In the genomic region with DNA sequence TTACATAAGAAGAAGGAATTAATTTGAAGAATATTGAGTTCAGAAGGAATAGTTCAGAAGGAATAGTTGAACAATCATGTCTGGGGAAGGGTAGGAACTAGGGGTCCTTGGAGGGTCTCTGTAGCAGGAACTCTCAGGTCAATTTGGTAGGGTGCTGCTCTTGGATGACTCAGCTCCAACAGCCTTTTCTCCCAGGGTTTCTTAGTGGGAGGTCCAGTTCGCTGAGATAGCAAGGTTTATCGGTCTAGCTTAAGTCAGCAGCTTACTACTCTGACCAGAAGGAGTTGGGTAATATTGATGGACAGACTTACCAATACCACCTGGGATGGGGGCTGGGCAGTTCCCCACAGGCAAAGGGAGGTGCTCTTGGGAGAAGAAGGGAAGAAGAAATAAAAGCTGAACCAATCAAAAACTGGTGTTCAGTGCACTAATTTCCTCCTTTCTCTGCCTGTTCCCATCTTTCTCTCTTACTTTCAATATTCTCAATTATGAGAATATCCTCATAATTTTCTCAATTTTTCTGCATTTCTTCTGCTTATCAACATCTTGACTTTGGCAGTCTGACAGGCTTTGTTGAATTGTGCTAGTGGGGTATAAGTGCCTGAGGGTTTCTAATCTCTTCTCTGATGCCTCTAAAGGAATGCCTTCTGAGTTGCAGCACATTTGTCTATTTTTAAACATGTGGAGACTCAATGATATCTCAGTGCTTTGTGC, we compare ENCODE assay signal across 1 cellular context.
TF ChIP-seq lines count a peak whose summit lies in the region.

No MANE protein-coding gene starts in this region.

TF ChIP-seq in GM23338, 12 proteins besides CTCF, POLR2A, EP300 and RAD21 (continued from another document):
- TF ChIP-seq EZH2phosphoT487 (IDR thresholded peaks at IDR 0.05; ENCODE audit: unreplicated experiment), result no peak
- TF ChIP-seq CREB1 (CRISPR knock-in tag; IDR thresholded peaks at IDR 0.05; ENCODE audit: low read depth), result no peak
- TF ChIP-seq, protein P1, sequence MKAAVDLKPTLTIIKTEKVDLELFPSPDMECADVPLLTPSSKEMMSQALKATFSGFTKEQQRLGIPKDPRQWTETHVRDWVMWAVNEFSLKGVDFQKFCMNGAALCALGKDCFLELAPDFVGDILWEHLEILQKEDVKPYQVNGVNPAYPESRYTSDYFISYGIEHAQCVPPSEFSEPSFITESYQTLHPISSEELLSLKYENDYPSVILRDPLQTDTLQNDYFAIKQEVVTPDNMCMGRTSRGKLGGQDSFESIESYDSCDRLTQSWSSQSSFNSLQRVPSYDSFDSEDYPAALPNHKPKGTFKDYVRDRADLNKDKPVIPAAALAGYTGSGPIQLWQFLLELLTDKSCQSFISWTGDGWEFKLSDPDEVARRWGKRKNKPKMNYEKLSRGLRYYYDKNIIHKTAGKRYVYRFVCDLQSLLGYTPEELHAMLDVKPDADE (IDR thresholded peaks at IDR 0.05), result no peak
- no peak for TF ChIP-seq JUNB (IDR thresholded peaks at IDR 0.05; ENCODE audit: unreplicated experiment)
- no peak for TF ChIP-seq STAT1 (IDR thresholded peaks at IDR 0.05; ENCODE audit: unreplicated experiment)
- TF ChIP-seq, protein P2, sequence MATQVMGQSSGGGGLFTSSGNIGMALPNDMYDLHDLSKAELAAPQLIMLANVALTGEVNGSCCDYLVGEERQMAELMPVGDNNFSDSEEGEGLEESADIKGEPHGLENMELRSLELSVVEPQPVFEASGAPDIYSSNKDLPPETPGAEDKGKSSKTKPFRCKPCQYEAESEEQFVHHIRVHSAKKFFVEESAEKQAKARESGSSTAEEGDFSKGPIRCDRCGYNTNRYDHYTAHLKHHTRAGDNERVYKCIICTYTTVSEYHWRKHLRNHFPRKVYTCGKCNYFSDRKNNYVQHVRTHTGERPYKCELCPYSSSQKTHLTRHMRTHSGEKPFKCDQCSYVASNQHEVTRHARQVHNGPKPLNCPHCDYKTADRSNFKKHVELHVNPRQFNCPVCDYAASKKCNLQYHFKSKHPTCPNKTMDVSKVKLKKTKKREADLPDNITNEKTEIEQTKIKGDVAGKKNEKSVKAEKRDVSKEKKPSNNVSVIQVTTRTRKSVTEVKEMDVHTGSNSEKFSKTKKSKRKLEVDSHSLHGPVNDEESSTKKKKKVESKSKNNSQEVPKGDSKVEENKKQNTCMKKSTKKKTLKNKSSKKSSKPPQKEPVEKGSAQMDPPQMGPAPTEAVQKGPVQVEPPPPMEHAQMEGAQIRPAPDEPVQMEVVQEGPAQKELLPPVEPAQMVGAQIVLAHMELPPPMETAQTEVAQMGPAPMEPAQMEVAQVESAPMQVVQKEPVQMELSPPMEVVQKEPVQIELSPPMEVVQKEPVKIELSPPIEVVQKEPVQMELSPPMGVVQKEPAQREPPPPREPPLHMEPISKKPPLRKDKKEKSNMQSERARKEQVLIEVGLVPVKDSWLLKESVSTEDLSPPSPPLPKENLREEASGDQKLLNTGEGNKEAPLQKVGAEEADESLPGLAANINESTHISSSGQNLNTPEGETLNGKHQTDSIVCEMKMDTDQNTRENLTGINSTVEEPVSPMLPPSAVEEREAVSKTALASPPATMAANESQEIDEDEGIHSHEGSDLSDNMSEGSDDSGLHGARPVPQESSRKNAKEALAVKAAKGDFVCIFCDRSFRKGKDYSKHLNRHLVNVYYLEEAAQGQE (IDR thresholded peaks at IDR 0.05; ENCODE audit: unreplicated experiment), result no peak
- TF ChIP-seq, protein P3, sequence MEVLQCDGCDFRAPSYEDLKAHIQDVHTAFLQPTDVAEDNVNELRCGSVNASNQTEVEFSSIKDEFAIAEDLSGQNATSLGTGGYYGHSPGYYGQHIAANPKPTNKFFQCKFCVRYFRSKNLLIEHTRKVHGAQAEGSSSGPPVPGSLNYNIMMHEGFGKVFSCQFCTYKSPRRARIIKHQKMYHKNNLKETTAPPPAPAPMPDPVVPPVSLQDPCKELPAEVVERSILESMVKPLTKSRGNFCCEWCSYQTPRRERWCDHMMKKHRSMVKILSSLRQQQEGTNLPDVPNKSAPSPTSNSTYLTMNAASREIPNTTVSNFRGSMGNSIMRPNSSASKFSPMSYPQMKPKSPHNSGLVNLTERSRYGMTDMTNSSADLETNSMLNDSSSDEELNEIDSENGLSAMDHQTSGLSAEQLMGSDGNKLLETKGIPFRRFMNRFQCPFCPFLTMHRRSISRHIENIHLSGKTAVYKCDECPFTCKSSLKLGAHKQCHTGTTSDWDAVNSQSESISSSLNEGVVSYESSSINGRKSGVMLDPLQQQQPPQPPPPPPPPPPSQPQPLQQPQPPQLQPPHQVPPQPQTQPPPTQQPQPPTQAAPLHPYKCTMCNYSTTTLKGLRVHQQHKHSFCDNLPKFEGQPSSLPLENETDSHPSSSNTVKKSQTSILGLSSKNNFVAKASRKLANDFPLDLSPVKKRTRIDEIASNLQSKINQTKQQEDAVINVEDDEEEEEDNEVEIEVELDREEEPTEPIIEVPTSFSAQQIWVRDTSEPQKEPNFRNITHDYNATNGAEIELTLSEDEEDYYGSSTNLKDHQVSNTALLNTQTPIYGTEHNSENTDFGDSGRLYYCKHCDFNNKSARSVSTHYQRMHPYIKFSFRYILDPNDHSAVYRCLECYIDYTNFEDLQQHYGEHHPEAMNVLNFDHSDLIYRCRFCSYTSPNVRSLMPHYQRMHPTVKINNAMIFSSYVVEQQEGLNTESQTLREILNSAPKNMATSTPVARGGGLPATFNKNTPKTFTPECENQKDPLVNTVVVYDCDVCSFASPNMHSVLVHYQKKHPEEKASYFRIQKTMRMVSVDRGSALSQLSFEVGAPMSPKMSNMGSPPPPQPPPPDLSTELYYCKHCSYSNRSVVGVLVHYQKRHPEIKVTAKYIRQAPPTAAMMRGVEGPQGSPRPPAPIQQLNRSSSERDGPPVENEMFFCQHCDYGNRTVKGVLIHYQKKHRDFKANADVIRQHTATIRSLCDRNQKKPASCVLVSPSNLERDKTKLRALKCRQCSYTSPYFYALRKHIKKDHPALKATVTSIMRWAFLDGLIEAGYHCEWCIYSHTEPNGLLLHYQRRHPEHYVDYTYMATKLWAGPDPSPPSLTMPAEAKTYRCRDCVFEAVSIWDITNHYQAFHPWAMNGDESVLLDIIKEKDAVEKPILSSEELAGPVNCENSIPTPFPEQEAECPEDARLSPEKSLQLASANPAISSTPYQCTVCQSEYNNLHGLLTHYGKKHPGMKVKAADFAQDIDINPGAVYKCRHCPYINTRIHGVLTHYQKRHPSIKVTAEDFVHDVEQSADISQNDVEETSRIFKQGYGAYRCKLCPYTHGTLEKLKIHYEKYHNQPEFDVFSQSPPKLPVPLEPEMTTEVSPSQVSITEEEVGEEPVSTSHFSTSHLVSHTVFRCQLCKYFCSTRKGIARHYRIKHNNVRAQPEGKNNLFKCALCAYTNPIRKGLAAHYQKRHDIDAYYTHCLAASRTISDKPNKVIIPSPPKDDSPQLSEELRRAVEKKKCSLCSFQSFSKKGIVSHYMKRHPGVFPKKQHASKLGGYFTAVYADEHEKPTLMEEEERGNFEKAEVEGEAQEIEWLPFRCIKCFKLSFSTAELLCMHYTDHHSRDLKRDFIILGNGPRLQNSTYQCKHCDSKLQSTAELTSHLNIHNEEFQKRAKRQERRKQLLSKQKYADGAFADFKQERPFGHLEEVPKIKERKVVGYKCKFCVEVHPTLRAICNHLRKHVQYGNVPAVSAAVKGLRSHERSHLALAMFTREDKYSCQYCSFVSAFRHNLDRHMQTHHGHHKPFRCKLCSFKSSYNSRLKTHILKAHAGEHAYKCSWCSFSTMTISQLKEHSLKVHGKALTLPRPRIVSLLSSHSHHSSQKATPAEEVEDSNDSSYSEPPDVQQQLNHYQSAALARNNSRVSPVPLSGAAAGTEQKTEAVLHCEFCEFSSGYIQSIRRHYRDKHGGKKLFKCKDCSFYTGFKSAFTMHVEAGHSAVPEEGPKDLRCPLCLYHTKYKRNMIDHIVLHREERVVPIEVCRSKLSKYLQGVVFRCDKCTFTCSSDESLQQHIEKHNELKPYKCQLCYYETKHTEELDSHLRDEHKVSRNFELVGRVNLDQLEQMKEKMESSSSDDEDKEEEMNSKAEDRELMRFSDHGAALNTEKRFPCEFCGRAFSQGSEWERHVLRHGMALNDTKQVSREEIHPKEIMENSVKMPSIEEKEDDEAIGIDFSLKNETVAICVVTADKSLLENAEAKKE (CRISPR knock-in tag; IDR thresholded peaks at IDR 0.05), result no peak
